ENCODE assay signal across 7 cellular contexts in the genomic region with DNA sequence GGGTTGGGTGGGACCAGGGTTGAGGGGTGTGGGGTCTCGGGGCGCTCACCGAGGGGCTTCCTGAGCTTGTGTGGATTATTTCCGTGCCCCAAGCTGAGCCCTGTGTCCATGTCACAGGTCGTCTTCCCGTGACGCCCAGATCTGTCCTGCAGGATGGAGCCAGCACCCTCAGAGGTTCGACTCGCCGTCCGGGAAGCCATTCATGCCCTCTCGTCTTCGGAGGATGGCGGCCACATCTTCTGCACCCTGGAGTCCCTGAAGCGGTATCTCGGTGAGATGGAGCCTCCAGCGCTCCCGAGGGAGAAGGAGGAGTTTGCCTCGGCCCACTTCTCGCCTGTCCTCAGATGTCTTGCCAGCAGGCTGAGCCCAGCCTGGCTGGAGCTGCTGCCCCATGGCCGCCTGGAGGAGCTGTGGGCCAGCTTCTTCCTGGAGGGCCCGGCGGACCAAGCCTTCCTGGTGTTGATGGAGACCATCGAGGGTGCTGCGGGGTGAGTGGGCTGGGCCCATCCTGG. TPM values are rescaled to one million over a fixed set of nuclear protein-coding genes. Genes with fewer than 3 reads are reported as not detected.
A peak's percentile ranks its signal among the peaks of the same experiment; 100 is the strongest.
DNase-seq lines count a peak whose midpoint lies in the region; ATAC-seq and TF ChIP-seq lines count a peak whose summit lies in the region.

No MANE protein-coding gene starts in this region.

- no peaks in the 10 kb centered on the region for H3K9me3 ChIP-seq in MG63
- no peaks in the 10 kb centered on the region for H3K9me3 ChIP-seq in breast epithelium
- H3K9me3 ChIP-seq in suprapubic skin: no peaks in the 10 kb centered on the region

- intact Hi-C loops in breast epithelium (cut with DNase I; ENCODE audit: low total_unique reads): no loop called here

- H3K27ac ChIP-seq in breast epithelium (peak overlapping the region in 1 of 2 donors; percentile 90), suprapubic skin (no peak overlapping the region)

- TF ChIP-seq CTCF in GM06990 (IDR thresholded peaks at IDR 0.05; ENCODE audit: insufficient read depth, low read length, poor library complexity, severe bottlenecking): no peak
- peak in 2 of 3 donors; percentile 14 to 20 for TF ChIP-seq CTCF in breast epithelium (IDR thresholded peaks at IDR 0.05)
- TF ChIP-seq CTCF in suprapubic skin (IDR thresholded peaks at IDR 0.05): peak; percentile 3 to 37

- no peaks in the 10 kb centered on the region for H3K27me3 ChIP-seq in GM06990 (replicated peaks; ENCODE audit: control insufficient read depth, insufficient read depth, low read length)
- H3K27me3 ChIP-seq in MG63: no peaks in the 10 kb centered on the region
- no peaks in the 10 kb centered on the region for H3K27me3 ChIP-seq in breast epithelium
- H3K27me3 ChIP-seq in suprapubic skin: no peaks in the 10 kb centered on the region

- peak overlapping the region; percentile 88 for H3K4me3 ChIP-seq in GM06990 (replicated peaks; ENCODE audit: low read depth, low read length)
- H3K4me3 ChIP-seq in MG63: peak overlapping the region; percentile 99
- H3K4me3 ChIP-seq in breast epithelium: peak overlapping the region; percentile 76 to 95 (median 88)
- H3K4me3 ChIP-seq in suprapubic skin: peak overlapping the region; percentile 68

- no peak for ATAC-seq in HG03039 (IDR thresholded peaks at IDR 0.05; ENCODE audit: unreplicated experiment)

- WGBS in suprapubic skin: no CpG with 5 or more reads among the region's 25 CpGs

- TF ChIP-seq EP300 in suprapubic skin (IDR thresholded peaks at IDR 0.05): no peak

- H3K36me3 ChIP-seq in GM06990 (ENCODE audit: control insufficient read depth, insufficient read depth, low read length) (peaks cover 14% of the 10 kb centered on the region), MG63 (peaks cover 49% of the 10 kb centered on the region), breast epithelium (peaks cover 6% of the 10 kb centered on the region), suprapubic skin (peaks cover 36% of the 10 kb centered on the region)

- H3K4me1 ChIP-seq in breast epithelium (peaks cover 6 to 12% of the 10 kb centered on the region in 2 donors), suprapubic skin (peaks cover 25% of the 10 kb centered on the region)

- DNase-seq in GM06990 (ENCODE audit: extremely low read depth, insufficient read length) (peak; percentile 13), MG63 (peak; percentile 67), breast epithelium (ENCODE audit: low spot score in 2 of 2) (no peak), kidney tubule cell (ENCODE audit: low spot score) (peak; percentile 42), suprapubic skin (ENCODE audit: low spot score in 2 of 2) (peak; percentile 80 to 84), retina (no peak)

- no peak for TF ChIP-seq POLR2A in breast epithelium (IDR thresholded peaks at IDR 0.05)
- TF ChIP-seq POLR2A in suprapubic skin (IDR thresholded peaks at IDR 0.05): no peak

RNA-seq across cellular contexts. Expression of a gene that starts 1.0 kb away (rescaled TPM):
- 21.2 and 48.7 TPM in 2 replicates for total RNA-seq in MG63 (2014; rRNA removed; shearing (Covaris generic); ENCODE audit: low replicate concordance)
- 10 to 100 TPM; 15.2 to 27.5 (median 23.9) TPM for total RNA-seq in breast epithelium
- 10 to 100 TPM; 28.1 to 86.1 (median 35.2) TPM for total RNA-seq in suprapubic skin

RNA-seq across cellular contexts. Expression of a gene that starts 5.4 kb away (rescaled TPM):
- total RNA-seq in MG63 (2014; rRNA removed; shearing (Covaris generic); ENCODE audit: low replicate concordance): not detected in 2 replicates
- total RNA-seq in breast epithelium (not detected), suprapubic skin (not detected)

RNA-seq across cellular contexts. Expression of a gene that starts 19.4 kb away (rescaled TPM):
- total RNA-seq in MG63 (2014; rRNA removed; shearing (Covaris generic); ENCODE audit: low replicate concordance): 32.7 and 115 TPM in 2 replicates
- total RNA-seq in breast epithelium (10 to 100 TPM; 52.2 to 72.3 (median 71.4) TPM), suprapubic skin (100 to 1,000 TPM in 2 of 4 donors, 10 to 100 TPM in 2; 61.1 to 134 (median 100) TPM)

RNA-seq across cellular contexts. Expression of a gene that starts 39.3 kb away (rescaled TPM):
- total RNA-seq in MG63 (2014; rRNA removed; shearing (Covaris generic); ENCODE audit: low replicate concordance): 1.7 TPM in 1 of 2 replicates, not detected in the other
- total RNA-seq in breast epithelium: 10 to 100 TPM; 27.8 to 37.0 (median 34.1) TPM
- 10 to 100 TPM in 3 of 4 donors, 1 to 10 TPM in 1; 7.6 to 26.6 (median 18.8) TPM for total RNA-seq in suprapubic skin

RNA-seq across cellular contexts. Expression of a gene that starts 49.8 kb away (rescaled TPM):
- 2.9 and 5.6 TPM in 2 replicates for total RNA-seq in MG63 (2014; rRNA removed; shearing (Covaris generic); ENCODE audit: low replicate concordance)
- total RNA-seq in breast epithelium (1 to 10 TPM in 1 of 3 donors, under 1 TPM in 2; 0.48 to 1.2 (median 0.98) TPM), suprapubic skin (1 to 10 TPM in 1 of 4 donors, under 1 TPM in 2, not detected in 1; 0.34 to 3.5 (median 0.39) TPM)

Comparison
In these comparisons a context has a peak if more than half of its experiments do, and no peak if none do; other contexts are left out.
1. DNase-seq: peak in GM06990 (single experiment), MG63 (single experiment), kidney tubule cell (single experiment) and suprapubic skin (2 of 2); none in breast epithelium (0 of 2) and retina (single experiment).
2. Peak in every context shown above with its lines, with median percentiles within 50 percentile points of each other: H3K4me3 ChIP-seq.